In the genomic region with DNA sequence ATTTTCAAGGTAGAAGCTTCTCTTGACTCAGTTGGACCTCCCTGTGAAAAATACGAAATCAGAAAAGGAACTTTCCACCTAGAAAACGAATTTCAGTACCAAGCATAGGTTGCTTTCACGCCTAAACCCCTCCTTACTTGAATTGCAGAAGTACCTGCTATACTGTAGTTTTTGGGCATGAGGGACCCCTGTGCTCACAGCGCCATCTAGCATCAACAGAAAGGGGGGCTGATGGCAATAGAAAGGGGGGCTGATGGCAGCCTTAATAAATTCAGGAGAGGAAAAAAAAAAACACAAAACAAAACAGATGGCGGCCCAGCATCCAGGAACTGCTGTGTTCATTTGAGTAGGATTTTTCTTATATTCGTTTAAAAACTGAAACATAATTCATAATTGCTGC, we compare ENCODE assay signal across 9 cellular contexts.
DNase-seq lines count a peak whose midpoint lies in the region; ATAC-seq lines count a peak whose summit lies in the region.
"Had no signal": no experiment of that assay in that cellular context is flagged by ENCODE, and none has a peak within 500 bp of the region (broad histone marks: within the 10 kb centered on the region; RNA-seq: fewer than 3 reads in every experiment).

No MANE protein-coding gene starts in this region.

- H3K9me3 ChIP-seq in iPS-15b (ENCODE audit: control insufficient read depth, insufficient read depth, low read length), result no peaks in the 10 kb centered on the region
- peaks cover 7% of the 10 kb centered on the region for H3K9me3 ChIP-seq in skeletal muscle satellite cell (replicated peaks; ENCODE audit: low read length)

- peak overlapping the region; percentile 78 for H3K4me3 Mint-ChIP-seq in activated T-cell treated with anti-CD3 and anti-CD28 coated beads, Interleukin-2, amount 50 U/mL, for 24 hours
- H3K4me3 Mint-ChIP-seq in activated T-cell treated with anti-CD3 and anti-CD28 coated beads, Interleukin-2, amount 50 U/mL, for 4 hours, result no peak overlapping the region
- H3K4me3 Mint-ChIP-seq in activated T-helper 17 cell treated with anti-CD3 and anti-CD28 coated beads, Interleukin-2, amount 50 U/mL, for 72 hours, result peak overlapping the region; percentile 82

- H3K36me3 ChIP-seq in iPS-15b (ENCODE audit: control insufficient read depth, insufficient read depth, low read length) (no peaks in the 10 kb centered on the region), skeletal muscle satellite cell (ENCODE audit: insufficient read depth, low read length) (no peaks in the 10 kb centered on the region)

- H3K4me3 ChIP-seq in iPS-15b (ENCODE audit: low read depth, low read length) (peak overlapping the region; percentile 82), skeletal muscle satellite cell (ENCODE audit: low read length) (peak overlapping the region; percentile 64)

- H3K36me3 Mint-ChIP-seq in activated T-cell treated with anti-CD3 and anti-CD28 coated beads, Interleukin-2, amount 50 U/mL, for 24 hours (ENCODE audit: low read depth), result peaks cover 11% of the 10 kb centered on the region
- H3K36me3 Mint-ChIP-seq in activated T-cell treated with anti-CD3 and anti-CD28 coated beads, Interleukin-2, amount 50 U/mL, for 4 hours (ENCODE audit: insufficient read depth), result no peaks in the 10 kb centered on the region
- H3K36me3 Mint-ChIP-seq in activated T-helper 17 cell treated with anti-CD3 and anti-CD28 coated beads, Interleukin-2, amount 50 U/mL, for 72 hours (ENCODE audit: low read depth), result no peaks in the 10 kb centered on the region

- peaks cover 40% of the 10 kb centered on the region for H3K9me3 Mint-ChIP-seq in activated T-cell treated with anti-CD3 and anti-CD28 coated beads, Interleukin-2, amount 50 U/mL, for 24 hours
- H3K9me3 Mint-ChIP-seq in activated T-cell treated with anti-CD3 and anti-CD28 coated beads, Interleukin-2, amount 50 U/mL, for 4 hours, result peaks cover 33% of the 10 kb centered on the region
- peaks cover 25% of the 10 kb centered on the region for H3K9me3 Mint-ChIP-seq in activated T-helper 17 cell treated with anti-CD3 and anti-CD28 coated beads, Interleukin-2, amount 50 U/mL, for 72 hours

- DNase-seq in activated T-cell treated with anti-CD3 and anti-CD28 coated beads, Interleukin-2, amount 50 U/mL, for 24 hours, result no peak
- DNase-seq in activated T-cell treated with anti-CD3 and anti-CD28 coated beads, Interleukin-2, amount 50 U/mL, for 4 hours, result no peak
- no peak for DNase-seq in NCI-H446 treated with DMSO at 0.1 percent for 48 hours (lab: John Stamatoyannopoulos, UW)
- DNase-seq in SKM-1 (lab: John Stamatoyannopoulos, UW; ENCODE audit: unreplicated experiment), result no peak
- DNase-seq in DMS114 treated with DMSO at 0.1 percent for 48 hours (lab: John Stamatoyannopoulos, UW; ENCODE audit: unreplicated experiment), result no peak
- DNase-seq: NCI-H2029 had no signal

- peak overlapping the region; percentile 78 for H3K9ac ChIP-seq in iPS-15b (ENCODE audit: low read depth, low read length)
- H3K9ac ChIP-seq in skeletal muscle satellite cell (ENCODE audit: low read depth, low read length), result no peak overlapping the region

- no peak overlapping the region for H3K27ac Mint-ChIP-seq in activated T-cell treated with anti-CD3 and anti-CD28 coated beads, Interleukin-2, amount 50 U/mL, for 24 hours
- no peak overlapping the region for H3K27ac Mint-ChIP-seq in activated T-helper 17 cell treated with anti-CD3 and anti-CD28 coated beads, Interleukin-2, amount 50 U/mL, for 72 hours

- peaks cover 8% of the 10 kb centered on the region for H3K4me1 ChIP-seq in iPS-15b (ENCODE audit: control insufficient read depth, insufficient read depth, low read length)
- H3K4me1 ChIP-seq in skeletal muscle satellite cell (ENCODE audit: control insufficient read depth, insufficient read depth, low read length), result no peaks in the 10 kb centered on the region

- no peaks in the 10 kb centered on the region for H3K27me3 ChIP-seq in iPS-15b (ENCODE audit: control insufficient read depth, insufficient read depth, low read length)
- H3K27me3 ChIP-seq in skeletal muscle satellite cell (ENCODE audit: control insufficient read depth, insufficient read depth, low read length), result no peaks in the 10 kb centered on the region

- peaks cover 3% of the 10 kb centered on the region for H3K27me3 Mint-ChIP-seq in activated T-cell treated with anti-CD3 and anti-CD28 coated beads, Interleukin-2, amount 50 U/mL, for 24 hours
- peaks cover 3% of the 10 kb centered on the region for H3K27me3 Mint-ChIP-seq in activated T-cell treated with anti-CD3 and anti-CD28 coated beads, Interleukin-2, amount 50 U/mL, for 4 hours (ENCODE audit: low read depth)
- peaks cover 4% of the 10 kb centered on the region for H3K27me3 Mint-ChIP-seq in activated T-helper 17 cell treated with anti-CD3 and anti-CD28 coated beads, Interleukin-2, amount 50 U/mL, for 72 hours

- no peak for ATAC-seq in activated T-cell treated with anti-CD3 and anti-CD28 coated beads, Interleukin-2, amount 50 U/mL, for 4 hours
- no peak for ATAC-seq in activated T-helper 17 cell treated with anti-CD3 and anti-CD28 coated beads, Interleukin-2, amount 50 U/mL, for 72 hours (replicated peaks)

- H3K4me1 Mint-ChIP-seq in activated T-cell treated with anti-CD3 and anti-CD28 coated beads, Interleukin-2, amount 50 U/mL, for 24 hours (ENCODE audit: low read depth), result peaks cover 7% of the 10 kb centered on the region
- peaks cover 3% of the 10 kb centered on the region for H3K4me1 Mint-ChIP-seq in activated T-cell treated with anti-CD3 and anti-CD28 coated beads, Interleukin-2, amount 50 U/mL, for 4 hours (ENCODE audit: low read depth)
- no peaks in the 10 kb centered on the region for H3K4me1 Mint-ChIP-seq in activated T-helper 17 cell treated with anti-CD3 and anti-CD28 coated beads, Interleukin-2, amount 50 U/mL, for 72 hours

- peak overlapping the region; percentile 73 for H3K4me2 ChIP-seq in skeletal muscle satellite cell (ENCODE audit: low read length)
